ENCODE assay signal across 1 cellular context in the genomic region with DNA sequence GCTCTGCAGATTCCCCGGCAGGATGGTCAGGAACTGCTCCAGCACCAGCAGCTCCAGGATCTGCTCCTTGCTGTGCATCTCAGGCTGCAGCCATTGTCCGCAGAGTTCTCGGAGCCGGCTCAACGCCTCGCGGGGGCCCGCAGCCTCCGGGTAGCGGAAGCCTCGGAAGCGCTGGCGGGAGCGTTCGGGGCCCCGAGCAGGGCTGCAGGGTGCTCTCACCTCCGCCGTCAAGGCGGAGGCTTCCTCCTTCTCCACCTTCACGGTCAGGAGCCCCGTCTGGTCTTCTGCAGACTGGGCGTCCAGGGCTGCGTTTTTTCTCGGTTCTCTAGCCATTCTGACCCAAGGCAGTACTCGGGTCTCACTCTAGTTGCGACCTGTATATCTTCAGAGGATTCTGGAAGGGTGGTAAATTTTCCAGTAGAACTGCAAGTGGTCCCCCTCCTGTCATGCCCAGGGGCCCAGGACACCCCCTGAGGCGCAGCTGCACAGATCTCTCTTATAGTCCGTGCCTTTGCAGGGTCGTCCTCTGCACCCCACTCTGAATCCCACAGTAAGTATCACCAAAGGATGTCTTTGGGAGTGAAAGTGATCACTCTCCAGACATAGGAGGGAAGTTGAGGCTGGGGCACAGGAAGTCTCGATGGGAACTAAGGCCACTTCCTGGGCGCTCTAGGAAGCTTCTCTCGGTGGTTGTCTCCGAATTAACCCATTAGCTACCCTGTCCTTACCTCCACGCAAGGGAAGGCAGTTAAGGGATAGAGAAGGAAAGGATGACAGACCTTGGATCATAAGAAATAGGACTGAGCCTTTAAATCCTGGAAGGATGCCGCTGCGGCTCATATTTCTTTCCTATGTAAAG.
A peak's percentile ranks its signal among the peaks of the same experiment; 100 is the strongest.
TF ChIP-seq lines count a peak whose summit lies in the region.

Gene ZKSCAN4, minus strand, starts transcription at position 622 of the 859 bp plus-strand sequence. Its CDS starts 289 bp downstream, at position 333.

TF ChIP-seq in HepG2, 621 proteins besides CTCF, POLR2A, EP300 and RAD21 (continued from another document and continues in another):
- TF ChIP-seq BCLAF1 (IDR thresholded peaks at IDR 0.05), result no peak
- TF ChIP-seq, protein P1, sequence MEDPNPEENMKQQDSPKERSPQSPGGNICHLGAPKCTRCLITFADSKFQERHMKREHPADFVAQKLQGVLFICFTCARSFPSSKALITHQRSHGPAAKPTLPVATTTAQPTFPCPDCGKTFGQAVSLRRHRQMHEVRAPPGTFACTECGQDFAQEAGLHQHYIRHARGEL (CRISPR knock-in tag; IDR thresholded peaks at IDR 0.05), result no peak
- peak; percentile 30; the same call in 1 of the 2 replicates for TF ChIP-seq KLF15 (CRISPR knock-in tag; IDR thresholded peaks at IDR 0.05; ENCODE audit: borderline replicate concordance)
- TF ChIP-seq SMYD3 (CRISPR knock-in tag; IDR thresholded peaks at IDR 0.05), result peak; percentile 64; the same call in 1 of the 2 replicates
- TF ChIP-seq THAP9 (CRISPR knock-in tag; IDR thresholded peaks at IDR 0.05; ENCODE audit: borderline replicate concordance), result peak; percentile 76; the same call in 1 of the 2 replicates
- TF ChIP-seq ZSCAN29 (CRISPR knock-in tag; conservative IDR thresholded peaks at IDR 0.05), result no peak
- no peak for TF ChIP-seq MAFG (CRISPR knock-in tag; IDR thresholded peaks at IDR 0.05)
- TF ChIP-seq ATF4 (CRISPR knock-in tag; IDR thresholded peaks at IDR 0.05), result peak in 1 of 2 experiments; percentile 29; a peak in 1 of 4 replicates
- 0 out of 2 replicates have a peak, but pooled peaks have one; percentile 65 for TF ChIP-seq ZNF430 (CRISPR knock-in tag; IDR thresholded peaks at IDR 0.05)
- TF ChIP-seq, protein P2, sequence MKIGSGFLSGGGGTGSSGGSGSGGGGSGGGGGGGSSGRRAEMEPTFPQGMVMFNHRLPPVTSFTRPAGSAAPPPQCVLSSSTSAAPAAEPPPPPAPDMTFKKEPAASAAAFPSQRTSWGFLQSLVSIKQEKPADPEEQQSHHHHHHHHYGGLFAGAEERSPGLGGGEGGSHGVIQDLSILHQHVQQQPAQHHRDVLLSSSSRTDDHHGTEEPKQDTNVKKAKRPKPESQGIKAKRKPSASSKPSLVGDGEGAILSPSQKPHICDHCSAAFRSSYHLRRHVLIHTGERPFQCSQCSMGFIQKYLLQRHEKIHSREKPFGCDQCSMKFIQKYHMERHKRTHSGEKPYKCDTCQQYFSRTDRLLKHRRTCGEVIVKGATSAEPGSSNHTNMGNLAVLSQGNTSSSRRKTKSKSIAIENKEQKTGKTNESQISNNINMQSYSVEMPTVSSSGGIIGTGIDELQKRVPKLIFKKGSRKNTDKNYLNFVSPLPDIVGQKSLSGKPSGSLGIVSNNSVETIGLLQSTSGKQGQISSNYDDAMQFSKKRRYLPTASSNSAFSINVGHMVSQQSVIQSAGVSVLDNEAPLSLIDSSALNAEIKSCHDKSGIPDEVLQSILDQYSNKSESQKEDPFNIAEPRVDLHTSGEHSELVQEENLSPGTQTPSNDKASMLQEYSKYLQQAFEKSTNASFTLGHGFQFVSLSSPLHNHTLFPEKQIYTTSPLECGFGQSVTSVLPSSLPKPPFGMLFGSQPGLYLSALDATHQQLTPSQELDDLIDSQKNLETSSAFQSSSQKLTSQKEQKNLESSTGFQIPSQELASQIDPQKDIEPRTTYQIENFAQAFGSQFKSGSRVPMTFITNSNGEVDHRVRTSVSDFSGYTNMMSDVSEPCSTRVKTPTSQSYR (CRISPR knock-in tag; IDR thresholded peaks at IDR 0.05; ENCODE audit: borderline replicate concordance), result no peak
- TF ChIP-seq, protein P3, sequence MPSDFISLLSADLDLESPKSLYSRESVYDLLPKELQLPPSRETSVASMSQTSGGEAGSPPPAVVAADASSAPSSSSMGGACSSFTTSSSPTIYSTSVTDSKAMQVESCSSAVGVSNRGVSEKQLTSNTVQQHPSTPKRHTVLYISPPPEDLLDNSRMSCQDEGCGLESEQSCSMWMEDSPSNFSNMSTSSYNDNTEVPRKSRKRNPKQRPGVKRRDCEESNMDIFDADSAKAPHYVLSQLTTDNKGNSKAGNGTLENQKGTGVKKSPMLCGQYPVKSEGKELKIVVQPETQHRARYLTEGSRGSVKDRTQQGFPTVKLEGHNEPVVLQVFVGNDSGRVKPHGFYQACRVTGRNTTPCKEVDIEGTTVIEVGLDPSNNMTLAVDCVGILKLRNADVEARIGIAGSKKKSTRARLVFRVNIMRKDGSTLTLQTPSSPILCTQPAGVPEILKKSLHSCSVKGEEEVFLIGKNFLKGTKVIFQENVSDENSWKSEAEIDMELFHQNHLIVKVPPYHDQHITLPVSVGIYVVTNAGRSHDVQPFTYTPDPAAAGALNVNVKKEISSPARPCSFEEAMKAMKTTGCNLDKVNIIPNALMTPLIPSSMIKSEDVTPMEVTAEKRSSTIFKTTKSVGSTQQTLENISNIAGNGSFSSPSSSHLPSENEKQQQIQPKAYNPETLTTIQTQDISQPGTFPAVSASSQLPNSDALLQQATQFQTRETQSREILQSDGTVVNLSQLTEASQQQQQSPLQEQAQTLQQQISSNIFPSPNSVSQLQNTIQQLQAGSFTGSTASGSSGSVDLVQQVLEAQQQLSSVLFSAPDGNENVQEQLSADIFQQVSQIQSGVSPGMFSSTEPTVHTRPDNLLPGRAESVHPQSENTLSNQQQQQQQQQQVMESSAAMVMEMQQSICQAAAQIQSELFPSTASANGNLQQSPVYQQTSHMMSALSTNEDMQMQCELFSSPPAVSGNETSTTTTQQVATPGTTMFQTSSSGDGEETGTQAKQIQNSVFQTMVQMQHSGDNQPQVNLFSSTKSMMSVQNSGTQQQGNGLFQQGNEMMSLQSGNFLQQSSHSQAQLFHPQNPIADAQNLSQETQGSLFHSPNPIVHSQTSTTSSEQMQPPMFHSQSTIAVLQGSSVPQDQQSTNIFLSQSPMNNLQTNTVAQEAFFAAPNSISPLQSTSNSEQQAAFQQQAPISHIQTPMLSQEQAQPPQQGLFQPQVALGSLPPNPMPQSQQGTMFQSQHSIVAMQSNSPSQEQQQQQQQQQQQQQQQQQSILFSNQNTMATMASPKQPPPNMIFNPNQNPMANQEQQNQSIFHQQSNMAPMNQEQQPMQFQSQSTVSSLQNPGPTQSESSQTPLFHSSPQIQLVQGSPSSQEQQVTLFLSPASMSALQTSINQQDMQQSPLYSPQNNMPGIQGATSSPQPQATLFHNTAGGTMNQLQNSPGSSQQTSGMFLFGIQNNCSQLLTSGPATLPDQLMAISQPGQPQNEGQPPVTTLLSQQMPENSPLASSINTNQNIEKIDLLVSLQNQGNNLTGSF (CRISPR knock-in tag; IDR thresholded peaks at IDR 0.05), result no peak
- no peak for TF ChIP-seq ZNF619 (CRISPR knock-in tag; IDR thresholded peaks at IDR 0.05)
- TF ChIP-seq CHD4 (IDR thresholded peaks at IDR 0.05; ENCODE audit: borderline replicate concordance, low read length), result no peak
- TF ChIP-seq ZNF292 (CRISPR knock-in tag; IDR thresholded peaks at IDR 0.05; ENCODE audit: borderline replicate concordance, low read depth), result no peak
- 0 out of 2 replicates have a peak, but pooled peaks have one; percentile 45 for TF ChIP-seq KLF11 (CRISPR knock-in tag; IDR thresholded peaks at IDR 0.05)
- TF ChIP-seq, protein P4, sequence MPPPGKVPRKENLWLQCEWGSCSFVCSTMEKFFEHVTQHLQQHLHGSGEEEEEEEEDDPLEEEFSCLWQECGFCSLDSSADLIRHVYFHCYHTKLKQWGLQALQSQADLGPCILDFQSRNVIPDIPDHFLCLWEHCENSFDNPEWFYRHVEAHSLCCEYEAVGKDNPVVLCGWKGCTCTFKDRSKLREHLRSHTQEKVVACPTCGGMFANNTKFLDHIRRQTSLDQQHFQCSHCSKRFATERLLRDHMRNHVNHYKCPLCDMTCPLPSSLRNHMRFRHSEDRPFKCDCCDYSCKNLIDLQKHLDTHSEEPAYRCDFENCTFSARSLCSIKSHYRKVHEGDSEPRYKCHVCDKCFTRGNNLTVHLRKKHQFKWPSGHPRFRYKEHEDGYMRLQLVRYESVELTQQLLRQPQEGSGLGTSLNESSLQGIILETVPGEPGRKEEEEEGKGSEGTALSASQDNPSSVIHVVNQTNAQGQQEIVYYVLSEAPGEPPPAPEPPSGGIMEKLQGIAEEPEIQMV (CRISPR knock-in tag; IDR thresholded peaks at IDR 0.05; ENCODE audit: low read depth), result 0 out of 2 replicates have a peak, but pooled peaks have one; percentile 20
- TF ChIP-seq FOXO1 (CRISPR knock-in tag; IDR thresholded peaks at IDR 0.05), result peak; percentile 41
- TF ChIP-seq, protein P5, sequence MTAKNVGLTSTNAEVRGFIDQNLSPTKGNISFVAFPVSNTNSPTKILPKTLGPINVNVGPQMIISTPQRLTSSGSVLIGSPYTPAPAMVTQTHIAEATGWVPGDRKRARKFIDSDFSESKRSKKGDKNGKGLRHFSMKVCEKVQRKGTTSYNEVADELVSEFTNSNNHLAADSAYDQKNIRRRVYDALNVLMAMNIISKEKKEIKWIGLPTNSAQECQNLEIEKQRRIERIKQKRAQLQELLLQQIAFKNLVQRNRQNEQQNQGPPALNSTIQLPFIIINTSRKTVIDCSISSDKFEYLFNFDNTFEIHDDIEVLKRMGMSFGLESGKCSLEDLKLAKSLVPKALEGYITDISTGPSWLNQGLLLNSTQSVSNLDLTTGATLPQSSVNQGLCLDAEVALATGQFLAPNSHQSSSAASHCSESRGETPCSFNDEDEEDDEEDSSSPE (CRISPR knock-in tag; IDR thresholded peaks at IDR 0.05), result peak; percentile 47
- TF ChIP-seq, protein P6, sequence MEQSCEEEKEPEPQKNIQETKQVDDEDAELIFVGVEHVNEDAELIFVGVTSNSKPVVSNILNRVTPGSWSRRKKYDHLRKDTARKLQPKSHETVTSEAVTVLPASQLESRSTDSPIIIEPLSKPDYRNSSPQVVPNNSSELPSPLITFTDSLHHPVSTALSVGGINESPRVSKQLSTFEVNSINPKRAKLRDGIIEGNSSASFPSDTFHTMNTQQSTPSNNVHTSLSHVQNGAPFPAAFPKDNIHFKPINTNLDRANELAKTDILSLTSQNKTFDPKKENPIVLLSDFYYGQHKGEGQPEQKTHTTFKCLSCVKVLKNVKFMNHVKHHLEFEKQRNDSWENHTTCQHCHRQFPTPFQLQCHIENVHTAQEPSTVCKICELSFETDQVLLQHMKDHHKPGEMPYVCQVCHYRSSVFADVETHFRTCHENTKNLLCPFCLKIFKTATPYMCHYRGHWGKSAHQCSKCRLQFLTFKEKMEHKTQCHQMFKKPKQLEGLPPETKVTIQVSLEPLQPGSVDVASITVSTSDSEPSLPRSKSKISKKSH (CRISPR knock-in tag; IDR thresholded peaks at IDR 0.05; ENCODE audit: borderline replicate concordance), result no peak
- TF ChIP-seq, protein P7, sequence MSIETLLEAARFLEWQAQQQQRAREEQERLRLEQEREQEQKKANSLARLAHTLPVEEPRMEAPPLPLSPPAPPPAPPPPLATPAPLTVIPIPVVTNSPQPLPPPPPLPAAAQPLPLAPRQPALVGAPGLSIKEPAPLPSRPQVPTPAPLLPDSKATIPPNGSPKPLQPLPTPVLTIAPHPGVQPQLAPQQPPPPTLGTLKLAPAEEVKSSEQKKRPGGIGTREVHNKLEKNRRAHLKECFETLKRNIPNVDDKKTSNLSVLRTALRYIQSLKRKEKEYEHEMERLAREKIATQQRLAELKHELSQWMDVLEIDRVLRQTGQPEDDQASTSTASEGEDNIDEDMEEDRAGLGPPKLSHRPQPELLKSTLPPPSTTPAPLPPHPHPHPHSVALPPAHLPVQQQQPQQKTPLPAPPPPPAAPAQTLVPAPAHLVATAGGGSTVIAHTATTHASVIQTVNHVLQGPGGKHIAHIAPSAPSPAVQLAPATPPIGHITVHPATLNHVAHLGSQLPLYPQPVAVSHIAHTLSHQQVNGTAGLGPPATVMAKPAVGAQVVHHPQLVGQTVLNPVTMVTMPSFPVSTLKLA (IDR thresholded peaks at IDR 0.05), result no peak
- TF ChIP-seq ZNF75D (CRISPR knock-in tag; IDR thresholded peaks at IDR 0.05; ENCODE audit: borderline replicate concordance), result no peak
- TF ChIP-seq PPARG (CRISPR knock-in tag; conservative IDR thresholded peaks at IDR 0.05), result peak; percentile 58
